Comparison of ENCODE assay signal across 10 cellular contexts in genomic region chrX:7120578-7121219, GRCh38. TPM values are rescaled to one million over a fixed set of nuclear protein-coding genes. Genes with fewer than 3 reads are reported as not detected.
DNase-seq lines count a peak whose midpoint lies in the region; ATAC-seq and TF ChIP-seq lines count a peak whose summit lies in the region.
"Had no signal": no experiment of that assay in that cellular context is flagged by ENCODE, and none has a peak within 500 bp of the region (broad histone marks: within the 10 kb centered on the region; RNA-seq: fewer than 3 reads in every experiment).

No MANE protein-coding gene starts in this region.

- H3K27me3 Mint-ChIP-seq in nephron (ENCODE audit: low read depth) = no peaks in the 10 kb centered on the region
- no peaks in the 10 kb centered on the region for H3K27me3 Mint-ChIP-seq in CD4-positive, alpha-beta memory T cell
- no peaks in the 10 kb centered on the region for H3K27me3 Mint-ChIP-seq in activated naive CD8-positive, alpha-beta T cell treated with anti-CD3 and anti-CD28 coated beads for 36 hours

- CTCF ChIA-PET in CD4-positive, alpha-beta memory T cell (lab: Charles Lee; ENCODE audit: partially characterized antibody) = no interaction called here

- H3K36me3 Mint-ChIP-seq in nephron (ENCODE audit: low read depth) = peaks cover 32% of the 10 kb centered on the region
- H3K36me3 Mint-ChIP-seq in CD4-positive, alpha-beta memory T cell = peaks cover 7 to 42% of the 10 kb centered on the region in 2 donors
- H3K36me3 Mint-ChIP-seq in activated naive CD8-positive, alpha-beta T cell treated with anti-CD3 and anti-CD28 coated beads for 36 hours = peaks cover 25% of the 10 kb centered on the region

- DNase-seq in NCI-H146 treated with DMSO at 0.1 percent for 48 hours (lab: John Stamatoyannopoulos, UW; ENCODE audit: unreplicated experiment) = peak; percentile 79
- DNase-seq in brain pericyte (ENCODE audit: low read depth, low spot score) = peak; percentile 29
- no peak for DNase-seq in CD4-positive, alpha-beta memory T cell
- DNase-seq in activated naive CD8-positive, alpha-beta T cell treated with anti-CD3 and anti-CD28 coated beads for 36 hours = no peak
- DNase-seq in uterus = no peak
- DNase-seq in activated CD4-positive, alpha-beta T cell treated with anti-CD3 and anti-CD28 coated beads for 1 hour = no peak
- DNase-seq: activated CD4-positive, alpha-beta T cell treated with anti-CD3 and anti-CD28 coated beads for 48 hours; NCI-H1930 had no signal

- H3K4me3 Mint-ChIP-seq in nephron = no peak overlapping the region
- H3K4me3 Mint-ChIP-seq in CD4-positive, alpha-beta memory T cell = no peak overlapping the region
- no peak overlapping the region for H3K4me3 Mint-ChIP-seq in activated naive CD8-positive, alpha-beta T cell treated with anti-CD3 and anti-CD28 coated beads for 36 hours

- peak; percentile 37 for ATAC-seq in GM18861 (IDR thresholded peaks at IDR 0.05; ENCODE audit: unreplicated experiment)

- H3K9me3 Mint-ChIP-seq in nephron = peaks cover 13% of the 10 kb centered on the region
- peaks cover 0 to 6% (median 2%) of the 10 kb centered on the region in 8 donors for H3K9me3 Mint-ChIP-seq in CD4-positive, alpha-beta memory T cell
- peaks cover 2% of the 10 kb centered on the region for H3K9me3 Mint-ChIP-seq in activated naive CD8-positive, alpha-beta T cell treated with anti-CD3 and anti-CD28 coated beads for 36 hours

- peaks cover 49% of the 10 kb centered on the region for H3K4me1 Mint-ChIP-seq in nephron
- peaks cover 9 to 52% (median 28%) of the 10 kb centered on the region in 4 donors for H3K4me1 Mint-ChIP-seq in CD4-positive, alpha-beta memory T cell
- H3K4me1 Mint-ChIP-seq in activated naive CD8-positive, alpha-beta T cell treated with anti-CD3 and anti-CD28 coated beads for 36 hours = peaks cover 5% of the 10 kb centered on the region

- peaks cover 8% of the 10 kb centered on the region for H3K4me1 ChIP-seq in CD4-positive, alpha-beta memory T cell (ENCODE audit: insufficient read depth, low read length)
- H3K4me1 ChIP-seq in uterus = no peaks in the 10 kb centered on the region

- no peak for TF ChIP-seq POLR2A in uterus (IDR thresholded peaks at IDR 0.05)

- H3K4me3 ChIP-seq in CD4-positive, alpha-beta memory T cell (ENCODE audit: low read length in 2 of 2) = no peak overlapping the region
- H3K4me3 ChIP-seq in uterus = no peak overlapping the region

- intact Hi-C loops in CD4-positive, alpha-beta memory T cell (cut with micrococcal nuclease) = no loop called here
- intact Hi-C loops in uterus (cut with DNase I; ENCODE audit: low total_unique reads) = no loop called here

- POLR2A ChIA-PET in CD4-positive, alpha-beta memory T cell (lab: Charles Lee; ENCODE audit: partially characterized antibody) = no interaction called here

- no peaks in the 10 kb centered on the region for H3K9me3 ChIP-seq in CD4-positive, alpha-beta memory T cell (ENCODE audit: control insufficient read depth in 1 of 2, low read length in 2 of 2)
- H3K9me3 ChIP-seq in uterus = peaks cover 0 to 6% of the 10 kb centered on the region in 2 donors

- H3K27ac Mint-ChIP-seq in nephron = peak overlapping the region; percentile 53 to 89 (median 65)
- peak overlapping the region in 2 of 7 donors; percentile 9 to 77 for H3K27ac Mint-ChIP-seq in CD4-positive, alpha-beta memory T cell
- no peak overlapping the region for H3K27ac Mint-ChIP-seq in activated naive CD8-positive, alpha-beta T cell treated with anti-CD3 and anti-CD28 coated beads for 36 hours

- H3K27ac ChIP-seq in CD4-positive, alpha-beta memory T cell (ENCODE audit: low read depth, low read length) = no peak overlapping the region
- no peak overlapping the region for H3K27ac ChIP-seq in uterus

- TF ChIP-seq CTCF in nephron (IDR thresholded peaks at IDR 0.05; ENCODE audit: unreplicated experiment in 3 of 3) (no peak), uterus (IDR thresholded peaks at IDR 0.05) (no peak)

- no peaks in the 10 kb centered on the region for H3K36me3 ChIP-seq in CD4-positive, alpha-beta memory T cell (ENCODE audit: insufficient read depth, low read length)
- no peaks in the 10 kb centered on the region for H3K36me3 ChIP-seq in uterus

- H3K27me3 ChIP-seq in CD4-positive, alpha-beta memory T cell (ENCODE audit: insufficient read depth, low read length) = no peaks in the 10 kb centered on the region
- H3K27me3 ChIP-seq in uterus = no peaks in the 10 kb centered on the region

RNA-seq across cellular contexts. Expression of gene STS, which starts 26.8 kb away (rescaled TPM):
- 1 to 10 TPM in 1 of 2 experiments, under 1 TPM in 1; 0.64 to 1.0 TPM for total RNA-seq in CD4-positive, alpha-beta memory T cell
- polyA plus RNA-seq in CD4-positive, alpha-beta memory T cell = 1 to 10 TPM in 1 of 2 donors, under 1 TPM in 1; 0.04 to 1.7 TPM
- 1 to 10 TPM; 1.2 to 1.3 TPM for total RNA-seq in activated naive CD8-positive, alpha-beta T cell treated with anti-CD3 and anti-CD28 coated beads for 36 hours
- total RNA-seq in uterus = 1 to 10 TPM; 3.5 to 7.4 (median 6.2) TPM

RNA-seq across cellular contexts. Expression of gene PUDP, which starts 27.3 kb away (rescaled TPM):
- 10 to 100 TPM; 10.7 to 11.9 TPM for total RNA-seq in CD4-positive, alpha-beta memory T cell
- polyA plus RNA-seq in CD4-positive, alpha-beta memory T cell = 10 to 100 TPM; 20.9 to 22.5 TPM
- 10 to 100 TPM; 22.0 to 24.4 TPM for total RNA-seq in activated naive CD8-positive, alpha-beta T cell treated with anti-CD3 and anti-CD28 coated beads for 36 hours
- total RNA-seq in uterus = 10 to 100 TPM; 11.4 to 32.3 (median 14.5) TPM

Comparison
In these comparisons a context has a peak if more than half of its experiments do, and no peak if none do; other contexts are left out.
1. DNase-seq: peak in NCI-H146 treated with DMSO at 0.1 percent for 48 hours (single experiment) and brain pericyte (single experiment); none in CD4-positive, alpha-beta memory T cell (0 of 5), activated naive CD8-positive, alpha-beta T cell treated with anti-CD3 and anti-CD28 coated beads for 36 hours (single experiment), uterus (0 of 2) and activated CD4-positive, alpha-beta T cell treated with anti-CD3 and anti-CD28 coated beads for 1 hour (single experiment).